Comparison of ENCODE assay signal across 1 cellular context in the genomic region with DNA sequence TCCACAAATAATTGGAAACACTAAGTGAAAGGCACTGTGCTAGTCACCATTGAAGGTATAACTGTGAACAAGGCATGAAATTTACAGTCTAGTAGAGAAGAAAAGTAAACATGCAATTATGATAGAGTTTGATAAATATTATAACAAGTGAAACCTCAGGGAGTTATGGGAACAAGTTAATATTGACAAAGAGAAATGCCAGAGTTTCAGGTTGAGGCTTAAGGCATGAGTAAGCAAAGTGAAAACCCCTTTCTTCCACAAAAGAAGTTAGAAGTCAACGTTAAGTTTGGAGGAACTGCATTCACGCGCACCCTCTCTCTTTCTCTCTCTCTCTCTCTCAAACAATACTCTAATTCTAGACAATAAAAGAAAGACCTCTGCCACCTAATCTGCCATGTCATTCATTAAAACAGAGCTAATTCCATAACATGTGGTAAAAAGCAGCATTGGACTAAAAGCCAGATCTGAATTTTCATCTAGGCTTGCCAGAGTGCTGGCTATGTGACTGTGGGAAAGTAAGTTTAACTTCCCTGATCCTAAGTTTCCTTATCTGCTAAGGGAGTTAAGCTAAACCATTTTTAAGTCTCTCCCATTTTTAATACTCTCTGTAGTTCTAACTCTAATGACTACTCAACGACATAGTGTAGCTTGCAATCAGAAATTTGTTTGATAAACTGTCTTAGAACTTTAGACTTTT.
TF ChIP-seq lines count a peak whose summit lies in the region.

No MANE protein-coding gene starts in this region.

TF ChIP-seq in GM12878, 131 proteins besides CTCF, POLR2A, EP300 and RAD21 (continued from another document):
- TF ChIP-seq, protein P1, sequence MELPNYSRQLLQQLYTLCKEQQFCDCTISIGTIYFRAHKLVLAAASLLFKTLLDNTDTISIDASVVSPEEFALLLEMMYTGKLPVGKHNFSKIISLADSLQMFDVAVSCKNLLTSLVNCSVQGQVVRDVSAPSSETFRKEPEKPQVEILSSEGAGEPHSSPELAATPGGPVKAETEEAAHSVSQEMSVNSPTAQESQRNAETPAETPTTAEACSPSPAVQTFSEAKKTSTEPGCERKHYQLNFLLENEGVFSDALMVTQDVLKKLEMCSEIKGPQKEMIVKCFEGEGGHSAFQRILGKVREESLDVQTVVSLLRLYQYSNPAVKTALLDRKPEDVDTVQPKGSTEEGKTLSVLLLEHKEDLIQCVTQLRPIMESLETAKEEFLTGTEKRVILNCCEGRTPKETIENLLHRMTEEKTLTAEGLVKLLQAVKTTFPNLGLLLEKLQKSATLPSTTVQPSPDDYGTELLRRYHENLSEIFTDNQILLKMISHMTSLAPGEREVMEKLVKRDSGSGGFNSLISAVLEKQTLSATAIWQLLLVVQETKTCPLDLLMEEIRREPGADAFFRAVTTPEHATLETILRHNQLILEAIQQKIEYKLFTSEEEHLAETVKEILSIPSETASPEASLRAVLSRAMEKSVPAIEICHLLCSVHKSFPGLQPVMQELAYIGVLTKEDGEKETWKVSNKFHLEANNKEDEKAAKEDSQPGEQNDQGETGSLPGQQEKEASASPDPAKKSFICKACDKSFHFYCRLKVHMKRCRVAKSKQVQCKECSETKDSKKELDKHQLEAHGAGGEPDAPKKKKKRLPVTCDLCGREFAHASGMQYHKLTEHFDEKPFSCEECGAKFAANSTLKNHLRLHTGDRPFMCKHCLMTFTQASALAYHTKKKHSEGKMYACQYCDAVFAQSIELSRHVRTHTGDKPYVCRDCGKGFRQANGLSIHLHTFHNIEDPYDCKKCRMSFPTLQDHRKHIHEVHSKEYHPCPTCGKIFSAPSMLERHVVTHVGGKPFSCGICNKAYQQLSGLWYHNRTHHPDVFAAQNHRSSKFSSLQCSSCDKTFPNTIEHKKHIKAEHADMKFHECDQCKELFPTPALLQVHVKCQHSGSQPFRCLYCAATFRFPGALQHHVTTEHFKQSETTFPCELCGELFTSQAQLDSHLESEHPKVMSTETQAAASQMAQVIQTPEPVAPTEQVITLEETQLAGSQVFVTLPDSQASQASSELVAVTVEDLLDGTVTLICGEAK (IDR thresholded peaks at IDR 0.05; ENCODE audit: borderline replicate concordance): no peak
- TF ChIP-seq, protein P2, sequence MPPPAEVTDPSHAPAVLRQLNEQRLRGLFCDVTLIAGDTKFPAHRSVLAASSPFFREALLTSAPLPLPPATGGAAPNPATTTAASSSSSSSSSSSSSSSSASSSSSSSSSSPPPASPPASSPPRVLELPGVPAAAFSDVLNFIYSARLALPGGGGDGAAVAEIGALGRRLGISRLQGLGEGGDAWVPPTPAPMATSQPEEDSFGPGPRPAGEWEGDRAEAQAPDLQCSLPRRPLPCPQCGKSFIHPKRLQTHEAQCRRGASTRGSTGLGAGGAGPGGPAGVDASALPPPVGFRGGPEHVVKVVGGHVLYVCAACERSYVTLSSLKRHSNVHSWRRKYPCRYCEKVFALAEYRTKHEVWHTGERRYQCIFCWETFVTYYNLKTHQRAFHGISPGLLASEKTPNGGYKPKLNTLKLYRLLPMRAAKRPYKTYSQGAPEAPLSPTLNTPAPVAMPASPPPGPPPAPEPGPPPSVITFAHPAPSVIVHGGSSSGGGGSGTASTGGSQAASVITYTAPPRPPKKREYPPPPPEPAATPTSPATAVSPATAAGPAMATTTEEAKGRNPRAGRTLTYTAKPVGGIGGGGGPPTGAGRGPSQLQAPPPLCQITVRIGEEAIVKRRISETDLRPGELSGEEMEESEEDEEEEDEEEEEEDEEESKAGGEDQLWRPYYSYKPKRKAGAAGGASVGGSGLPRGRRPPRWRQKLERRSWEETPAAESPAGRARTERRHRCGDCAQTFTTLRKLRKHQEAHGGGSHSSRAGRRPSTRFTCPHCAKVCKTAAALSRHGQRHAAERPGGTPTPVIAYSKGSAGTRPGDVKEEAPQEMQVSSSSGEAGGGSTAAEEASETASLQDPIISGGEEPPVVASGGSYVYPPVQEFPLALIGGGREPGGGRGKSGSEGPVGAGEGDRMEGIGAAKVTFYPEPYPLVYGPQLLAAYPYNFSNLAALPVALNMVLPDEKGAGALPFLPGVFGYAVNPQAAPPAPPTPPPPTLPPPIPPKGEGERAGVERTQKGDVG (CRISPR knock-in tag; IDR thresholded peaks at IDR 0.05): no peak
- no peak for TF ChIP-seq STAT1 (conservative IDR thresholded peaks at IDR 0.05)
- no peak for TF ChIP-seq SREBF2 (IDR thresholded peaks at IDR 0.05; ENCODE audit: low read length)
- TF ChIP-seq ZNF592 (IDR thresholded peaks at IDR 0.05): no peak
- no peak for TF ChIP-seq ZZZ3 (IDR thresholded peaks at IDR 0.05; ENCODE audit: control insufficient read depth, insufficient read length, low read depth)
